In the genomic region with DNA sequence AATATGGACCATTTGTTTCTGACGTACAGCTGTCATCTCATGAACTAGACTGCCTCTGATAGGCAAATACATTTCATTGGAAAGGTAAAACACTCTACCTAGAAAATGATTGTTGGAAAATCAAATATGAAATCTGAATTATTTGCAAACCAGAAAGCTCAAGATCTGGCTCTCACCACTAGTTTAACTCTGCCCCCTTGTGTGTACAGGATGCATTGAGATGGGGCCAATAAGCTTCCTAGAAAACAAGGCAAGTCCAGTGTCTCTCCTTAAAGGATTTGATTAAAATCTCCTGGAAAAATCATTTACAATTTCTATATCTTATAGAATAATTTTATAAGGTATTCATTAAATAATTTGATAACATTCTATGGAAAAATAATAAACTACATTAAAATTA, we compare ENCODE assay signal across 15 cellular contexts.
A peak's percentile ranks its signal among the peaks of the same experiment; 100 is the strongest.
DNase-seq lines count a peak whose midpoint lies in the region; ATAC-seq and TF ChIP-seq lines count a peak whose summit lies in the region.
"Had no signal": no experiment of that assay in that cellular context is flagged by ENCODE, and none has a peak within 500 bp of the region (broad histone marks: within the 10 kb centered on the region; RNA-seq: fewer than 3 reads in every experiment).

No MANE protein-coding gene starts in this region.

- H2AFZ ChIP-seq in SK-N-SH (ENCODE audit: low read depth) (no peak overlapping the region), PC-3 (ENCODE audit: low read length) (no peak overlapping the region)

- ATAC-seq in SK-N-SH treated with all-trans-retinoic acid at 6 μM for 48 hours, result no peak
- ATAC-seq in PC-3, result no peak
- ATAC-seq in HG02973 (IDR thresholded peaks at IDR 0.05; ENCODE audit: unreplicated experiment), result no peak
- no peak for ATAC-seq in CD4-positive, alpha-beta T cell (ENCODE audit: poor library complexity)
- ATAC-seq: activated naive CD8-positive, alpha-beta T cell treated with anti-CD3 and anti-CD28 coated beads, Interleukin-2, amount 50 U/mL, for 24 hours; HCT116 had no signal

- H3K9me2 ChIP-seq in SK-N-SH (no peaks in the 10 kb centered on the region), PC-3 (replicated peaks; ENCODE audit: low read length) (no peaks in the 10 kb centered on the region)

- H3K36me3 ChIP-seq in SK-N-SH (replicated peaks in 1 of 2; ENCODE audit: control insufficient read depth in 1 of 2, insufficient read depth in 2 of 2, low read length in 1 of 2), result no peaks in the 10 kb centered on the region
- no peaks in the 10 kb centered on the region for H3K36me3 ChIP-seq in PC-3 (ENCODE audit: low read depth, low read length)

- CTCF ChIA-PET in SK-N-SH (lab: Yijun Ruan, JAX), result interaction anchor here (0.8 to 1.6 kb wide), 11 partner anchors 10 to 311 kb away, joined by 3 to 46 read pairs (median 5); no protein-coding TSS in a partner anchor
- CTCF ChIA-PET in PC-3 (lab: Charles Lee), result no interaction called here
- CTCF ChIA-PET in CD4-positive, alpha-beta T cell (lab: Charles Lee), result no interaction called here

- no peaks in the 10 kb centered on the region for H3K9me3 Mint-ChIP-seq in progenitor cell of endocrine pancreas (ENCODE audit: low read depth)
- H3K9me3 Mint-ChIP-seq in T-helper 2 cell treated with Interferon-gamma antibody and Interleukin-4, amounts not matched to agents 5 μg/mL and 100 μg/mL, for 36 hours, result peaks cover 12% of the 10 kb centered on the region
- peaks cover 19% of the 10 kb centered on the region for H3K9me3 Mint-ChIP-seq in CD4-positive, alpha-beta T cell

- H3K27ac Mint-ChIP-seq in progenitor cell of endocrine pancreas, result no peak overlapping the region
- H3K27ac Mint-ChIP-seq in T-helper 2 cell treated with Interferon-gamma antibody and Interleukin-4, amounts not matched to agents 5 μg/mL and 100 μg/mL, for 36 hours, result no peak overlapping the region
- H3K27ac Mint-ChIP-seq in CD4-positive, alpha-beta T cell, result no peak overlapping the region
- H3K27ac Mint-ChIP-seq: activated naive CD8-positive, alpha-beta T cell treated with anti-CD3 and anti-CD28 coated beads, Interleukin-2, amount 50 U/mL, for 24 hours; B cell had no signal

- H3K36me3 Mint-ChIP-seq in progenitor cell of endocrine pancreas (ENCODE audit: insufficient read depth), result no peaks in the 10 kb centered on the region
- no peaks in the 10 kb centered on the region for H3K36me3 Mint-ChIP-seq in T-helper 2 cell treated with Interferon-gamma antibody and Interleukin-4, amounts not matched to agents 5 μg/mL and 100 μg/mL, for 36 hours (ENCODE audit: low read depth)
- H3K36me3 Mint-ChIP-seq in CD4-positive, alpha-beta T cell (ENCODE audit: low read depth), result no peaks in the 10 kb centered on the region

- 0 out of 2 replicates have a peak, but pooled peaks cover 6% of the 10 kb centered on the region for H3K9me3 ChIP-seq in SK-N-SH
- no peaks in the 10 kb centered on the region for H3K9me3 ChIP-seq in PC-3 (ENCODE audit: low read length)
- peaks cover 4% of the 10 kb centered on the region for H3K9me3 ChIP-seq in CD4-positive, alpha-beta T cell (ENCODE audit: control insufficient read depth, low read length)

- no TSS peak for BruUV-seq in PC-3 (replicated peaks; lab: Mats Ljungman, UMichigan)

- peak; percentile 68 for TF ChIP-seq RAD21 in SK-N-SH (IDR thresholded peaks at IDR 0.05; ENCODE audit: low read length)

- peak; percentile 38 for TF ChIP-seq CTCF in SK-N-SH (IDR thresholded peaks at IDR 0.05)
- TF ChIP-seq CTCF in PC-3 (conservative IDR thresholded peaks at IDR 0.05; ENCODE audit: low read depth, low read length), result peak; percentile 28
- peak; percentile 36 for TF ChIP-seq CTCF in epithelial cell of proximal tubule (conservative IDR thresholded peaks at IDR 0.05; ENCODE audit: low read depth, low read length)
- TF ChIP-seq CTCF in progenitor cell of endocrine pancreas (IDR thresholded peaks at IDR 0.05; ENCODE audit: unreplicated experiment), result peak; percentile 30
- no peak for TF ChIP-seq CTCF in CD4-positive, alpha-beta T cell (IDR thresholded peaks at IDR 0.05)

- H3K9ac ChIP-seq in SK-N-SH (no peak overlapping the region), PC-3 (ENCODE audit: low read length) (no peak overlapping the region)

- H3K4me1 Mint-ChIP-seq in progenitor cell of endocrine pancreas (ENCODE audit: low read depth), result peaks cover 6% of the 10 kb centered on the region
- no peaks in the 10 kb centered on the region for H3K4me1 Mint-ChIP-seq in T-helper 2 cell treated with Interferon-gamma antibody and Interleukin-4, amounts not matched to agents 5 μg/mL and 100 μg/mL, for 36 hours (ENCODE audit: low read depth)
- H3K4me1 Mint-ChIP-seq in CD4-positive, alpha-beta T cell (ENCODE audit: low read depth), result no peaks in the 10 kb centered on the region
- H3K4me1 Mint-ChIP-seq: activated naive CD8-positive, alpha-beta T cell treated with anti-CD3 and anti-CD28 coated beads, Interleukin-2, amount 50 U/mL, for 24 hours; B cell had no signal

- H3K4me1 ChIP-seq in SK-N-SH (ENCODE audit: control insufficient read depth in 1 of 2, insufficient read depth in 2 of 2, low read depth in 1 of 2, low read length in 1 of 2), result no peaks in the 10 kb centered on the region
- H3K4me1 ChIP-seq in PC-3 (ENCODE audit: insufficient read depth, low read length), result no peaks in the 10 kb centered on the region

- POLR2A ChIA-PET in SK-N-SH (lab: Yijun Ruan, JAX) (no interaction called here), PC-3 (lab: Charles Lee; ENCODE audit: unreplicated experiment) (no interaction called here)
- POLR2A ChIA-PET in CD4-positive, alpha-beta T cell (lab: Charles Lee), result no interaction called here

- no peak overlapping the region for H3K27ac ChIP-seq in SK-N-SH (ENCODE audit: low read depth in 2 of 2, low read length in 1 of 2)
- no peak overlapping the region for H3K27ac ChIP-seq in PC-3 (ENCODE audit: low read length)
- H3K27ac ChIP-seq in CD4-positive, alpha-beta T cell (ENCODE audit: low read depth, low read length), result no peak overlapping the region

- H3K4me2 ChIP-seq in SK-N-SH (no peak overlapping the region), PC-3 (ENCODE audit: low read length) (no peak overlapping the region)

- WGBS in SK-N-SH (ENCODE audit: low lambda C conversion rate), result 44% methylated on average over 1 of the region's 1 CpG

- H4K20me1 ChIP-seq in SK-N-SH (ENCODE audit: insufficient read depth) (no peaks in the 10 kb centered on the region), PC-3 (ENCODE audit: low read length) (no peaks in the 10 kb centered on the region)

- H3K79me2 ChIP-seq in SK-N-SH (ENCODE audit: insufficient read depth) (no peaks in the 10 kb centered on the region), PC-3 (ENCODE audit: low read length) (no peaks in the 10 kb centered on the region)

- no peak overlapping the region for H3K4me3 Mint-ChIP-seq in progenitor cell of endocrine pancreas (ENCODE audit: low read depth)
- no peak overlapping the region for H3K4me3 Mint-ChIP-seq in T-helper 2 cell treated with Interferon-gamma antibody and Interleukin-4, amounts not matched to agents 5 μg/mL and 100 μg/mL, for 36 hours
- no peak overlapping the region for H3K4me3 Mint-ChIP-seq in CD4-positive, alpha-beta T cell
- H3K4me3 Mint-ChIP-seq: activated naive CD8-positive, alpha-beta T cell treated with anti-CD3 and anti-CD28 coated beads, Interleukin-2, amount 50 U/mL, for 24 hours; B cell had no signal

- H3F3A ChIP-seq in SK-N-SH (replicated peaks; ENCODE audit: insufficient read depth) (no peaks in the 10 kb centered on the region), PC-3 (ENCODE audit: low read length, unreplicated experiment) (no peaks in the 10 kb centered on the region)

- H3K4me3 ChIP-seq in SK-N-SH (ENCODE audit: low read depth in 2 of 2, low read length in 1 of 2) (no peak overlapping the region), PC-3 (ENCODE audit: low read length) (no peak overlapping the region), epithelial cell of proximal tubule (ENCODE audit: low read depth, low read length) (no peak overlapping the region)

- H3K27me3 ChIP-seq in SK-N-SH (ENCODE audit: insufficient read depth), result no peaks in the 10 kb centered on the region
- H3K27me3 ChIP-seq in PC-3 (ENCODE audit: low read length), result no peaks in the 10 kb centered on the region
- no peaks in the 10 kb centered on the region for H3K27me3 ChIP-seq in CD4-positive, alpha-beta T cell (ENCODE audit: control insufficient read depth, insufficient read depth, low read length)

- DNase-seq in SK-N-SH (no peak), PC-3 (peak; percentile 21), epithelial cell of proximal tubule (ENCODE audit: low read depth) (no peak), progenitor cell of endocrine pancreas (ENCODE audit: low spot score, unreplicated experiment) (no peak)
- DNase-seq in T-helper 2 cell treated with Interferon-gamma antibody and Interleukin-4, amounts not matched to agents 5 μg/mL and 100 μg/mL, for 36 hours (ENCODE audit: low spot score), result no peak
- no peak for DNase-seq in CD4-positive, alpha-beta T cell
- DNase-seq: activated naive CD8-positive, alpha-beta T cell treated with anti-CD3 and anti-CD28 coated beads, Interleukin-2, amount 50 U/mL, for 24 hours; dermis blood vessel endothelial cell; glutamatergic neuron; NCI-H1092 treated with DMSO at 0.1 percent for 48 hours; NCI-H510A treated with DMSO at 0.1 percent for 48 hours had no signal

- intact Hi-C loops in PC-3 (cut with micrococcal nuclease), result no loop called here
- intact Hi-C loops in CD4-positive, alpha-beta T cell (cut with DNase I, micrococcal nuclease), result no loop called here

- TF ChIP-seq EP300 in SK-N-SH (IDR thresholded peaks at IDR 0.05; ENCODE audit: borderline replicate concordance in 1 of 2, low read depth in 1 of 2, low read length in 1 of 2), result no peak

- peaks cover 3% of the 10 kb centered on the region for H3K27me3 Mint-ChIP-seq in progenitor cell of endocrine pancreas
- H3K27me3 Mint-ChIP-seq in T-helper 2 cell treated with Interferon-gamma antibody and Interleukin-4, amounts not matched to agents 5 μg/mL and 100 μg/mL, for 36 hours (ENCODE audit: low read depth), result no peaks in the 10 kb centered on the region
- no peaks in the 10 kb centered on the region for H3K27me3 Mint-ChIP-seq in CD4-positive, alpha-beta T cell
- H3K27me3 Mint-ChIP-seq: activated naive CD8-positive, alpha-beta T cell treated with anti-CD3 and anti-CD28 coated beads, Interleukin-2, amount 50 U/mL, for 24 hours; B cell had no signal

TF ChIP-seq in SK-N-SH, 30 proteins besides CTCF, POLR2A, EP300 and RAD21:
- TF ChIP-seq CHD2 (IDR thresholded peaks at IDR 0.05; ENCODE audit: low read length, partially characterized antibody) (no peak), SMC3 (IDR thresholded peaks at IDR 0.05; ENCODE audit: low read depth, low read length) (peak; percentile 17; the same call in 1 of the 2 replicates)
TF ChIP-seq in SK-N-SH: peak in this region for 1.

TF ChIP-seq in SK-N-SH treated with all-trans-retinoic acid at 6 μM for 48 hours, 23 proteins besides CTCF, POLR2A, EP300 and RAD21 (continues in another document):
- no peak for TF ChIP-seq TCF4 (CRISPR knock-in tag; IDR thresholded peaks at IDR 0.05; ENCODE audit: borderline replicate concordance)
